ENCODE assay signal across 2 cellular contexts in the genomic region with DNA sequence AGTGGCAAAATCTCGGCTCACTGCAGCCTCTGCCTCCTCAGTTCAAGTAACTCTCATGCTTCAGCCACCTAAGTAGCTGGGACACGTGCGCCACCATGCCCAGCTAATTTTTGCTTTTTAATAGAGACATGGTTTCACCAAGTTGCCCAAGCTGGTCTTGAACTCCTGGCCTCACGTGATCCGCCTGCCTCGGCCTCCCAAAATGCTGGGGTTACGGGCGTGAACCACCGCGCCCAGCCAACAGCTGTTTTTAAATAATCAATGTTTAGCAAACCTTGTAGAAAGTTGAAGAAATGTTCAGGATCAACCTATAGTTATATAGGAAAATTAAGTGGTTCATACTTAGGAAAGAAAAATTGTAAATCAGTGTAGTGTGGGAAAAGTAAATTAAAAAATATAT.
"Had no signal": no experiment of that assay in that cellular context is flagged by ENCODE, and none has a peak within 500 bp of the region (broad histone marks: within the 10 kb centered on the region; RNA-seq: fewer than 3 reads in every experiment).

No MANE protein-coding gene starts in this region.

- ATAC-seq: GM12878 had no signal

- H3K4me3 ChIP-seq: GM12878 had no signal

- DNase-seq: GDM1 had no signal
